ENCODE assay signal across 9 cellular contexts in the genomic region with DNA sequence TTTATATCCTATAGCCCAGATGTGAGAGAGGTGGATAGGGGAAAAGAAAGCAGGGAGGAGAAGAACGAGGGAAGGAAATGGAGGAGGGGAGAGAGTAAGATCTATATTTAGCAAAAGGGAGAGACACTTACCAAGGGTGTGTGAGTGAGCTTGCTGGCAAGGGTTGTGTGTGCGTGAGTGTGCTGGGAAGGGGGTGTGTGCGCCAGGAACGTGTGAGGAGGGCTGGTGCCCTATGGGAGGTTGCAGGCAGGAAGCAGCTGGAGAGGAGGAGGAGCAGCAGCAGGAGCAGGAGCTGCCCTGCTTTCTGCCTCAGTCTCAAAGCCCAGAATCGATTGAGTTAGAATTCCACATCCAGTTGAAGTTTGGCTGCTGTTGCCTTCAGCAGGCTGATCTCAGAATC.
A peak's percentile ranks its signal among the peaks of the same experiment; 100 is the strongest.
DNase-seq lines count a peak whose midpoint lies in the region; ATAC-seq and TF ChIP-seq lines count a peak whose summit lies in the region.
"Had no signal": no experiment of that assay in that cellular context is flagged by ENCODE, and none has a peak within 500 bp of the region (broad histone marks: within the 10 kb centered on the region; RNA-seq: fewer than 3 reads in every experiment).

No MANE protein-coding gene starts in this region.

- intact Hi-C loops in uterus (cut with DNase I; ENCODE audit: low total_unique reads), result no loop called here

- TF ChIP-seq CTCF in uterus (IDR thresholded peaks at IDR 0.05), result no peak

- no peak overlapping the region for H3K4me2 ChIP-seq in mesendoderm (ENCODE audit: low read length)

- H3K36me3 ChIP-seq in mesendoderm (ENCODE audit: control insufficient read depth, insufficient read depth, low read length) (no peaks in the 10 kb centered on the region), uterus (no peaks in the 10 kb centered on the region)

- DNase-seq in SKM-1 treated with dmso at 0.1 percent for 144 hours (lab: John Stamatoyannopoulos, UW; ENCODE audit: unreplicated experiment) (peak; percentile 2), SKM-1 (lab: John Stamatoyannopoulos, UW; ENCODE audit: unreplicated experiment) (no peak), dermis blood vessel endothelial cell (peak; percentile 88), mesendoderm (peak; percentile 37), uterus (peak; percentile 21 to 43)
- no peak for DNase-seq in activated T-cell treated with anti-CD3 and anti-CD28 coated beads, Interleukin-2, amount 50 U/mL, for 24 hours
- DNase-seq: NCI-H1048 had no signal

- no peaks in the 10 kb centered on the region for H3K79me1 ChIP-seq in mesendoderm (ENCODE audit: low read length)

- H3K4me3 ChIP-seq in mesendoderm (ENCODE audit: low read length), result no peak overlapping the region
- H3K4me3 ChIP-seq in uterus, result no peak overlapping the region

- no peaks in the 10 kb centered on the region for H3K4me1 Mint-ChIP-seq in activated T-cell treated with anti-CD3 and anti-CD28 coated beads, Interleukin-2, amount 50 U/mL, for 24 hours (ENCODE audit: low read depth)

- no peak overlapping the region for H4K8ac ChIP-seq in mesendoderm (ENCODE audit: low read depth, low read length)

- H3K18ac ChIP-seq in mesendoderm (ENCODE audit: low read length), result no peak overlapping the region

- no peaks in the 10 kb centered on the region for H3K9me3 Mint-ChIP-seq in activated T-cell treated with anti-CD3 and anti-CD28 coated beads, Interleukin-2, amount 50 U/mL, for 24 hours

- no peak overlapping the region for H3K27ac Mint-ChIP-seq in activated T-cell treated with anti-CD3 and anti-CD28 coated beads, Interleukin-2, amount 50 U/mL, for 24 hours

- peak overlapping the region; percentile 18 for H3K56ac ChIP-seq in mesendoderm (ENCODE audit: low read length)

- no peak overlapping the region for H3K27ac ChIP-seq in mesendoderm (ENCODE audit: low read depth, low read length)
- no peak overlapping the region for H3K27ac ChIP-seq in uterus

- H3K9me3 ChIP-seq in uterus, result no peaks in the 10 kb centered on the region

- peaks cover 7% of the 10 kb centered on the region for H3K4me1 ChIP-seq in mesendoderm (ENCODE audit: control insufficient read depth, low read depth, low read length)
- no peaks in the 10 kb centered on the region for H3K4me1 ChIP-seq in uterus

- no CpG with 5 or more reads among the region's 5 CpGs for WGBS in mesendoderm (ENCODE audit: extremely low coverage, insufficient coverage, low lambda C conversion rate)

- no peaks in the 10 kb centered on the region for H3K27me3 ChIP-seq in mesendoderm (ENCODE audit: insufficient read depth, low read length, poor library complexity)
- H3K27me3 ChIP-seq in uterus, result no peaks in the 10 kb centered on the region

- peaks cover 16% of the 10 kb centered on the region for H3K27me3 Mint-ChIP-seq in activated T-cell treated with anti-CD3 and anti-CD28 coated beads, Interleukin-2, amount 50 U/mL, for 24 hours

- H3K4ac ChIP-seq in mesendoderm (ENCODE audit: low read depth, low read length), result no peak overlapping the region

- H2BK15ac ChIP-seq in mesendoderm (replicated peaks; ENCODE audit: low read depth), result no peak overlapping the region

- no peak overlapping the region for H3K4me3 Mint-ChIP-seq in activated T-cell treated with anti-CD3 and anti-CD28 coated beads, Interleukin-2, amount 50 U/mL, for 24 hours

- H2AK5ac ChIP-seq in mesendoderm (ENCODE audit: low read length), result no peak overlapping the region

- H2BK120ac ChIP-seq in mesendoderm (ENCODE audit: low read depth, low read length), result no peak overlapping the region

- ATAC-seq in HG02970 (IDR thresholded peaks at IDR 0.05; ENCODE audit: low FRiP score, unreplicated experiment) (no peak), HG02798 (IDR thresholded peaks at IDR 0.05; ENCODE audit: poor library complexity, unreplicated experiment) (no peak)

- H3K79me2 ChIP-seq in mesendoderm (ENCODE audit: control insufficient read depth, insufficient read depth, low read length), result no peaks in the 10 kb centered on the region

- no peaks in the 10 kb centered on the region for H3K36me3 Mint-ChIP-seq in activated T-cell treated with anti-CD3 and anti-CD28 coated beads, Interleukin-2, amount 50 U/mL, for 24 hours (ENCODE audit: low read depth)

- H2BK5ac ChIP-seq in mesendoderm (ENCODE audit: low read length), result no peak overlapping the region

- no peak overlapping the region for H3K9ac ChIP-seq in mesendoderm (ENCODE audit: low read length)

- no peak overlapping the region for H4K5ac ChIP-seq in mesendoderm (ENCODE audit: low read length)

- no peak for TF ChIP-seq POLR2A in uterus (IDR thresholded peaks at IDR 0.05)

- no peak overlapping the region for H3K23ac ChIP-seq in mesendoderm (ENCODE audit: low read length)

Comparison
In these comparisons a context has a peak if more than half of its experiments do, and no peak if none do; other contexts are left out.
1. DNase-seq: peak in SKM-1 treated with dmso at 0.1 percent for 144 hours (single experiment), dermis blood vessel endothelial cell (single experiment), mesendoderm (single experiment) and uterus (2 of 2); none in SKM-1 (single experiment) and activated T-cell treated with anti-CD3 and anti-CD28 coated beads, Interleukin-2, amount 50 U/mL, for 24 hours (single experiment).